11 cellular contexts compared by ENCODE assay signal in genomic region chr16:16014329-16015224, GRCh38.
DNase-seq lines count a peak whose midpoint lies in the region; ATAC-seq and TF ChIP-seq lines count a peak whose summit lies in the region.
"Had no signal": no experiment of that assay in that cellular context is flagged by ENCODE, and none has a peak within 500 bp of the region (broad histone marks: within the 10 kb centered on the region; RNA-seq: fewer than 3 reads in every experiment).

No MANE protein-coding gene starts in this region.

- no peak overlapping the region for H3K4me3 Mint-ChIP-seq in activated naive CD4-positive, alpha-beta T cell treated with anti-CD3 and anti-CD28 coated beads, Interleukin-2, amount 10 ng/mL, durations not matched to agents 7 days and 5 days
- H3K4me3 Mint-ChIP-seq: memory B cell had no signal

- no peaks in the 10 kb centered on the region for H3K27me3 ChIP-seq in thoracic aorta (replicated peaks; ENCODE audit: insufficient read depth)
- H3K27me3 ChIP-seq: dorsolateral prefrontal cortex had no signal

- H3K27ac ChIP-seq in VCaP (peak overlapping the region; percentile 54), thoracic aorta (peak overlapping the region in 1 of 2 donors; percentile 65)
- H3K27ac ChIP-seq: dorsolateral prefrontal cortex had no signal

- no peaks in the 10 kb centered on the region for H3K27me3 Mint-ChIP-seq in activated naive CD4-positive, alpha-beta T cell treated with anti-CD3 and anti-CD28 coated beads, Interleukin-2, amount 10 ng/mL, durations not matched to agents 7 days and 5 days
- H3K27me3 Mint-ChIP-seq: memory B cell had no signal

- H3K36me3 Mint-ChIP-seq in activated naive CD4-positive, alpha-beta T cell treated with anti-CD3 and anti-CD28 coated beads, Interleukin-2, amount 10 ng/mL, durations not matched to agents 7 days and 5 days = peaks cover 52% of the 10 kb centered on the region

- TF ChIP-seq CTCF in VCaP (conservative IDR thresholded peaks at IDR 0.05) (no peak), thoracic aorta (IDR thresholded peaks at IDR 0.05) (no peak)

- CTCF ChIA-PET in activated naive CD4-positive, alpha-beta T cell treated with anti-CD3 and anti-CD28 coated beads, Interleukin-2, amount 10 ng/mL, durations not matched to agents 7 days and 5 days (lab: Charles Lee) = no interaction called here

- no peaks in the 10 kb centered on the region for H3K9me3 Mint-ChIP-seq in activated naive CD4-positive, alpha-beta T cell treated with anti-CD3 and anti-CD28 coated beads, Interleukin-2, amount 10 ng/mL, durations not matched to agents 7 days and 5 days
- H3K9me3 Mint-ChIP-seq: memory B cell had no signal

- peak; percentile 77 for DNase-seq in HuH-7 (ENCODE audit: low spot score)
- DNase-seq in hepatic stellate cell (ENCODE audit: low spot score) = peak; percentile 75
- peak; percentile 86 for DNase-seq in thoracic aorta (ENCODE audit: low spot score)
- DNase-seq in activated effector memory CD4-positive, alpha-beta T cell treated with anti-CD3 and anti-CD28 coated beads, Interleukin-2, amount 50 U/mL, for 16 hours = no peak
- no peak for DNase-seq in activated naive CD4-positive, alpha-beta T cell treated with anti-CD3 and anti-CD28 coated beads, Interleukin-2, amount 10 ng/mL, durations not matched to agents 7 days and 5 days
- DNase-seq in stimulated activated CD4-positive, alpha-beta T cell treated with anti-CD3 and anti-CD28 coated beads, Interleukin-4, amount 100 ng/mL, for 1 hour = no peak
- no peak for DNase-seq in stimulated activated CD4-positive, alpha-beta T cell treated with anti-CD3 and anti-CD28 coated beads, Interleukin-12 subunit alpha, Interleukin-12 subunit beta, amount 100 ng/mL, for 4 hours
- DNase-seq: dorsolateral prefrontal cortex; stimulated activated CD4-positive, alpha-beta T cell treated with anti-CD3 and anti-CD28 coated beads, Interleukin-2, amount 100 ng/mL, for 24 hours had no signal

- no peak overlapping the region for H3K4me3 ChIP-seq in thoracic aorta
- H3K4me3 ChIP-seq: dorsolateral prefrontal cortex had no signal

- peaks cover 20 to 71% of the 10 kb centered on the region in 2 donors for H3K4me1 ChIP-seq in thoracic aorta (ENCODE audit: control insufficient read depth in 1 of 2, low read depth in 2 of 2)

- H3K9me3 ChIP-seq in thoracic aorta = no peaks in the 10 kb centered on the region

- peak; percentile 87 for ATAC-seq in thoracic aorta (ENCODE audit: insufficient number of reproducible peaks, low FRiP score, low read depth)

- H3K36me3 ChIP-seq in thoracic aorta = peaks cover 15% of the 10 kb centered on the region

- no peak overlapping the region for H3K27ac Mint-ChIP-seq in activated naive CD4-positive, alpha-beta T cell treated with anti-CD3 and anti-CD28 coated beads, Interleukin-2, amount 10 ng/mL, durations not matched to agents 7 days and 5 days

- peaks cover 5% of the 10 kb centered on the region for H3K4me1 Mint-ChIP-seq in activated naive CD4-positive, alpha-beta T cell treated with anti-CD3 and anti-CD28 coated beads, Interleukin-2, amount 10 ng/mL, durations not matched to agents 7 days and 5 days

Comparison
In these comparisons a context has a peak if more than half of its experiments do, and no peak if none do; other contexts are left out.
1. DNase-seq: peak in HuH-7 (single experiment), hepatic stellate cell (single experiment) and thoracic aorta (single experiment); none in activated effector memory CD4-positive, alpha-beta T cell treated with anti-CD3 and anti-CD28 coated beads, Interleukin-2, amount 50 U/mL, for 16 hours (single experiment), activated naive CD4-positive, alpha-beta T cell treated with anti-CD3 and anti-CD28 coated beads, Interleukin-2, amount 10 ng/mL, durations not matched to agents 7 days and 5 days (single experiment), stimulated activated CD4-positive, alpha-beta T cell treated with anti-CD3 and anti-CD28 coated beads, Interleukin-4, amount 100 ng/mL, for 1 hour (single experiment) and stimulated activated CD4-positive, alpha-beta T cell treated with anti-CD3 and anti-CD28 coated beads, Interleukin-12 subunit alpha, Interleukin-12 subunit beta, amount 100 ng/mL, for 4 hours (single experiment).